8 cellular contexts compared by ENCODE assay signal in the genomic region with DNA sequence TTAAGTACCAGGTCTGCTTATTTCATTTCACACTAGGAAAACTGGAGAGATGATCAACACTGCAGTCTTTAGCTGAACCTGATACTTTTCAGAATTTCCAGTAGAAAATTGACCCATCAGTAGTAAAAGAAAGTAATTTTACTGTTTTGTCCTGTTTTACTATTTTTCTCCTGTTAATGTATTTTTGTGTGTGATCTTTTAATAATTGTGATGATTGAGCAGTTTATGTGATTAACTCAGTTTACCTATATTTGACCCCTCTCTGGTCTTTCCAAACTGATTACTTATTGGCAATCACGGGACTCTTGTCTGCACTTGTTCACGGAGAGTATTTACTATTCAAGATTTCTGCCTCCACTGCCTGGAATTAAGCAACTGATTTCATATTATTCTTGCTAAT. TPM values are rescaled to one million over a fixed set of nuclear protein-coding genes. Genes with fewer than 3 reads are reported as not detected.
DNase-seq lines count a peak whose midpoint lies in the region; ATAC-seq, FAIRE-seq and TF ChIP-seq lines count a peak whose summit lies in the region.

No MANE protein-coding gene starts in this region.

- no peaks in the 10 kb centered on the region for H4K20me1 ChIP-seq in KMS-11 (ENCODE audit: insufficient read depth)

- H3K27ac Mint-ChIP-seq in natural killer cell: peak overlapping the region; percentile 95 to 98

- no peak for FAIRE-seq in RCC 7860 (lab: Jason Lieb, UNC)

- H3K4me2 ChIP-seq in KMS-11: peak overlapping the region; percentile 39

- peak overlapping the region; percentile 85 for H3K4me3 ChIP-seq in AG10803 (ENCODE audit: low read length)
- no peak overlapping the region for H3K4me3 ChIP-seq in KMS-11 (IDR thresholded peaks at IDR 0.05; ENCODE audit: insufficient read depth, low read depth, low read length)
- H3K4me3 ChIP-seq in coronary artery: peak overlapping the region; percentile 77

- intact Hi-C loops in natural killer cell (cut with micrococcal nuclease): loop anchor here (1.0 to 5.0 kb wide), 4 partner anchors 13 to 395 kb away; a partner anchor contains a TSS

- no peaks in the 10 kb centered on the region for H3K36me3 Mint-ChIP-seq in natural killer cell

- no peak overlapping the region; the same call in 1 of the 2 replicates for H3K9ac ChIP-seq in KMS-11

- DNase-seq in AG10803 (ENCODE audit: low read depth) (no peak), coronary artery (ENCODE audit: low spot score) (no peak), natural killer cell (no peak), RCC 7860 (ENCODE audit: low spot score) (no peak)
- DNase-seq in NK-92 treated with Interleukin-12 subunit alpha and Interleukin-12 subunit beta, amount 100 ng/mL, for 24 hours (lab: John Stamatoyannopoulos, UW): no peak

- no peak overlapping the region for H3K27ac ChIP-seq in KMS-11
- H3K27ac ChIP-seq in coronary artery: peak overlapping the region in 1 of 2 donors; percentile 93

- no peaks in the 10 kb centered on the region for H3K9me3 Mint-ChIP-seq in natural killer cell

- no peaks in the 10 kb centered on the region for H3K27me3 Mint-ChIP-seq in natural killer cell (ENCODE audit: low read depth in 2 of 2)

- no peaks in the 10 kb centered on the region for H3K27me3 ChIP-seq in KMS-11 (ENCODE audit: insufficient read depth, low read depth)

- peak overlapping the region; percentile 82 for H3K4me3 Mint-ChIP-seq in natural killer cell

- no peaks in the 10 kb centered on the region for H3K79me2 ChIP-seq in KMS-11 (ENCODE audit: insufficient read depth, low read depth)

- H3K4me1 ChIP-seq in KMS-11 (ENCODE audit: low read depth, poor library complexity, severe bottlenecking): peaks cover 30% of the 10 kb centered on the region

- no peak for TF ChIP-seq CTCF in AG10803 (conservative IDR thresholded peaks at IDR 0.05; ENCODE audit: low read length)
- TF ChIP-seq CTCF in KMS-11 (conservative IDR thresholded peaks at IDR 0.05; ENCODE audit: low read depth, low read length): no peak
- no peak for TF ChIP-seq CTCF in coronary artery (IDR thresholded peaks at IDR 0.05)
- TF ChIP-seq CTCF in natural killer cell (IDR thresholded peaks at IDR 0.05): no peak

- peaks cover 22 to 38% of the 10 kb centered on the region in 2 donors for H3K4me1 Mint-ChIP-seq in natural killer cell

- H3K36me3 ChIP-seq in KMS-11 (ENCODE audit: insufficient read depth): no peaks in the 10 kb centered on the region

- ATAC-seq in natural killer cell: no peak
- ATAC-seq in GM21381 (IDR thresholded peaks at IDR 0.05; ENCODE audit: unreplicated experiment): no peak
- no peak for ATAC-seq in HG02981 (IDR thresholded peaks at IDR 0.05; ENCODE audit: unreplicated experiment)

- peak overlapping the region; percentile 77; the same call in 1 of the 2 replicates for H2AFZ ChIP-seq in KMS-11 (ENCODE audit: low read depth)

RNA-seq across cellular contexts. Expression of a gene that starts 0.5 kb away (rescaled TPM):
- total RNA-seq in natural killer cell: 10 to 100 TPM; 14.9 to 20.3 (median 16.2) TPM
